Comparison of ENCODE assay signal across 8 cellular contexts in the genomic region with DNA sequence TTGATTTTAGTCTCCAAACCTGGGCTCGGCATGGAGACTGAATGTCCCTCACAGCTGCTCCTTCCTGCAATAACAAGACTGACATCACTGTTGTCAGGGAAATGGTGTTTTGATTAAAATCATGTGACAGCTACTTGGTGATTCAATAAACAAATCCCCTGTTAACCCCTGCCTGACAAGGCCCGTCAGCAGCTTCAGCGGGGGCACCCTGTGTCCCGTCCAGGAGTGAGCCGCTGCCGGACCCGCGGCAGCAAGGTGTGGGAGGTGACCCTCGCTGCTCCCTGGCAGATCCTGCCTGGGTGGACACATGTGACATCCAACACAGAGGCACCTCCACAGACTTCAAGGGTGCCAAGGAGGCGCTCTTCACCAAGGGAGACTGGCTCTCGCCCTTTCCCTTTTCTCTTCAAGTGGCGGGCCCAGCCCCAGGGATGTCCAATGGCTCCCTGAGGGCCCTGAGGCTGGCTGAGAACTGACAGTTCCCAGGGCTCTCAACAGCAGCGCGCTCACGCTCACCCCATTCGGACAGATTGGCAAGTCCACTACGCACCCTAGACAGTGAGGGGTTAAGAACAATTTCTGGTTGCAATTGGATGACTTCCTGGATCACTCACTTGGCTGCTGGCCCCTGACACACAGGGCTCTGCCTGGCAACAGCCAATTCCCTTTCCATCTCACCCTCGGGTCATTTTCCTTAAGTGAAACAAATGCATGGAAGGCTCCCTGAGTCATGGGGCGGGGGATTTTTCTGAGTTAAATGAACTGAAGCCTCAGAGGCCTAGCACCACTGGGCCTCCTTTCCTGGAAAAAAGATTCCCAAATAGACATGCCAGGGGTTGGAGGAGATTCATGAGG. TPM values are rescaled to one million over a fixed set of nuclear protein-coding genes. Genes with fewer than 3 reads are reported as not detected.
DNase-seq lines count a peak whose midpoint lies in the region; ATAC-seq, FAIRE-seq and TF ChIP-seq lines count a peak whose summit lies in the region.

No MANE protein-coding gene starts in this region.

- H3K4me3 ChIP-seq in lower leg skin (ENCODE audit: low read depth, poor library complexity, severe bottlenecking) = no peak overlapping the region

- peak; percentile 95 for FAIRE-seq in H54 (lab: Jason Lieb, UNC)

- DNase-seq in H54 (ENCODE audit: insufficient read length, low spot score) (peak; percentile 68), NCI-H69 (lab: John Stamatoyannopoulos, UW) (peak; percentile 91), dedifferentiated amniotic fluid mesenchymal stem cell (ENCODE audit: extremely low spot score) (peak; percentile 99), lower leg skin (ENCODE audit: low spot score in 2 of 2) (peak; percentile 88 to 96), superior temporal gyrus (ENCODE audit: extremely low spot score) (peak; percentile 98), 8988T (no peak)

- intact Hi-C loops in lower leg skin (cut with DNase I; ENCODE audit: low total_unique reads) = no loop called here

- TF ChIP-seq CTCF in lower leg skin (IDR thresholded peaks at IDR 0.05) = no peak

- ATAC-seq in GM18909 (IDR thresholded peaks at IDR 0.05; ENCODE audit: poor library complexity, unreplicated experiment) = no peak
- ATAC-seq in HG03039 (IDR thresholded peaks at IDR 0.05; ENCODE audit: unreplicated experiment) = no peak

- 11 to 17% methylated on average over 12 to 16 of the region's 19 CpGs for WGBS in lower leg skin, 2 donors

- 0 out of 2 replicates have a peak, but pooled peaks have one; percentile 8 for TF ChIP-seq POLR2A in H54 (IDR thresholded peaks at IDR 0.05; ENCODE audit: low read depth, low read length)
- no peak for TF ChIP-seq POLR2A in lower leg skin (IDR thresholded peaks at IDR 0.05)

RNA-seq across cellular contexts. Expression of gene PPP2R1B, which starts 30.7 kb away (rescaled TPM):
- 10 to 100 TPM; 18.7 to 22.4 (median 20.7) TPM for total RNA-seq in lower leg skin
